In the genomic region with DNA sequence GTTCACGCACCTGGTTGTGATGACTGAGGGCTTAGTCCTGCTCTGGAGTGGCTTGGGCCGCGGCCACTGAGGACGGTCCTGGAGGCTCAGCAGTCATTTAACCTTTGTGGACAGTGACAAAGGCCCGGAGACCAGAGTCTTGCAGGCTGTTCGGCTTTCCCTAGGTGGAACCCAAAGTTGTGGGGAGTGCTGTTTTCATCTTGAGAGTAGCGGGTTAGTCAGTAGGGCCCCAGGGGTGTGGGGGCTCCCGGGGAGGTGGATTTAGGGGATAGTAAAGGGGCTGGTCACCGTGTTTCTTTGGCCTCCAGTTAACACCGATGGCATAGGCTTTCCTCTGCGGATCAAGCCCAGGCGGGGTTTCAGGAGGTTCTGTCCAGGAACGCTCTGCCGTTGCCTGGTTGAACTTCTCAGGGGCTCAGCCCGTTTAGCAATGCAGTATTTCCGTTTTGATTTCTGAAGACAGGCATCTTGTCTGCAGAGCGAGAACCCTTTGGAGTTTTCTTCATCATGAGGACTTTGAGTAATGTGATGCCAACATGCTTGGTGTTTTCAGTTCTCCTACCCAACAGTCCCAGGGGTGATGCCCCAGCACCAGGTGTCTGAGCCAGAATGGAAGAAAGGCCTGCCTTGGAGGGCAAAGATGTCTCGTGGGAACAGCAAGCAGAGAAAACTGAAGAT, we compare ENCODE assay signal across 18 cellular contexts. TPM values are rescaled to one million over a fixed set of nuclear protein-coding genes. Genes with fewer than 3 reads are reported as not detected.
"Had no signal": no experiment of that assay in that cellular context is flagged by ENCODE, and none has a peak within 500 bp of the region (broad histone marks: within the 10 kb centered on the region; RNA-seq: fewer than 3 reads in every experiment).

No MANE protein-coding gene starts in this region.

- H3K4me3 ChIP-seq: ascending aorta, gastrocnemius medialis, heart right ventricle, suprapubic skin had no signal

- H3K27ac ChIP-seq: ascending aorta, epithelial cell of prostate, gastrocnemius medialis, heart right ventricle, neutrophil, suprapubic skin had no signal

- H3K4me3 Mint-ChIP-seq: activated B cell treated with CpG ODN at 0.5 μM for 24 hours; activated CD4-positive, alpha-beta T cell treated with anti-CD3 and anti-CD28 coated beads, Interleukin-2, amount 10 ng/mL, durations not matched to agents 24 days and 14 days; activated naive CD8-positive, alpha-beta T cell treated with anti-CD3 and anti-CD28 coated beads, Interleukin-2, amount 50 U/mL, for 24 hours had no signal

- ATAC-seq: activated naive CD8-positive, alpha-beta T cell treated with anti-CD3 and anti-CD28 coated beads, Interleukin-2, amount 50 U/mL, for 24 hours; gastrocnemius medialis; heart right ventricle had no signal

- H3K27me3 Mint-ChIP-seq: activated B cell treated with CpG ODN at 0.5 μM for 24 hours; activated CD4-positive, alpha-beta T cell treated with anti-CD3 and anti-CD28 coated beads, Interleukin-2, amount 10 ng/mL, durations not matched to agents 24 days and 14 days; activated naive CD8-positive, alpha-beta T cell treated with anti-CD3 and anti-CD28 coated beads, Interleukin-2, amount 50 U/mL, for 24 hours had no signal

- H3K27ac Mint-ChIP-seq: activated B cell treated with CpG ODN at 0.5 μM for 24 hours; activated CD4-positive, alpha-beta T cell treated with anti-CD3 and anti-CD28 coated beads, Interleukin-2, amount 10 ng/mL, durations not matched to agents 24 days and 14 days; activated naive CD8-positive, alpha-beta T cell treated with anti-CD3 and anti-CD28 coated beads, Interleukin-2, amount 50 U/mL, for 24 hours had no signal

- H3K4me1 Mint-ChIP-seq: activated CD4-positive, alpha-beta T cell treated with anti-CD3 and anti-CD28 coated beads, Interleukin-2, amount 10 ng/mL, durations not matched to agents 24 days and 14 days; activated naive CD8-positive, alpha-beta T cell treated with anti-CD3 and anti-CD28 coated beads, Interleukin-2, amount 50 U/mL, for 24 hours had no signal

- DNase-seq: activated B cell treated with CpG ODN at 0.5 μM for 24 hours; activated CD4-positive, alpha-beta T cell treated with anti-CD3 and anti-CD28 coated beads, Interleukin-2, amount 10 ng/mL, durations not matched to agents 24 days and 14 days; activated gamma-delta T cell; activated naive CD8-positive, alpha-beta T cell treated with anti-CD3 and anti-CD28 coated beads, Interleukin-2, amount 50 U/mL, for 24 hours; activated T-cell treated with anti-CD3 and anti-CD28 coated beads, Interleukin-2, amount 50 U/mL, for 1 hour; effector CD8-positive, alpha-beta T cell; gastrocnemius medialis; heart right ventricle; kidney; retina; SK-N-SH; small intestine had no signal

- H3K4me1 ChIP-seq: ascending aorta, gastrocnemius medialis, heart right ventricle, suprapubic skin had no signal

- H3K9me3 ChIP-seq: ascending aorta, gastrocnemius medialis, neutrophil, SK-N-SH, suprapubic skin had no signal

- H3K27me3 ChIP-seq: ascending aorta had no signal

- FAIRE-seq: colon, kidney, small intestine had no signal

- H3K4me2 ChIP-seq: SK-N-SH had no signal

- H3K36me3 ChIP-seq: ascending aorta, gastrocnemius medialis, heart right ventricle, neutrophil, suprapubic skin had no signal

- H3K9ac ChIP-seq: SK-N-SH had no signal

RNA-seq across cellular contexts. Expression of a gene that starts 31.8 kb away (rescaled TPM):
- total RNA-seq: myocyte had no signal
- polyA plus RNA-seq: SK-N-SH had no signal
